Comparison of ENCODE assay signal across 1 cellular context in the genomic region with DNA sequence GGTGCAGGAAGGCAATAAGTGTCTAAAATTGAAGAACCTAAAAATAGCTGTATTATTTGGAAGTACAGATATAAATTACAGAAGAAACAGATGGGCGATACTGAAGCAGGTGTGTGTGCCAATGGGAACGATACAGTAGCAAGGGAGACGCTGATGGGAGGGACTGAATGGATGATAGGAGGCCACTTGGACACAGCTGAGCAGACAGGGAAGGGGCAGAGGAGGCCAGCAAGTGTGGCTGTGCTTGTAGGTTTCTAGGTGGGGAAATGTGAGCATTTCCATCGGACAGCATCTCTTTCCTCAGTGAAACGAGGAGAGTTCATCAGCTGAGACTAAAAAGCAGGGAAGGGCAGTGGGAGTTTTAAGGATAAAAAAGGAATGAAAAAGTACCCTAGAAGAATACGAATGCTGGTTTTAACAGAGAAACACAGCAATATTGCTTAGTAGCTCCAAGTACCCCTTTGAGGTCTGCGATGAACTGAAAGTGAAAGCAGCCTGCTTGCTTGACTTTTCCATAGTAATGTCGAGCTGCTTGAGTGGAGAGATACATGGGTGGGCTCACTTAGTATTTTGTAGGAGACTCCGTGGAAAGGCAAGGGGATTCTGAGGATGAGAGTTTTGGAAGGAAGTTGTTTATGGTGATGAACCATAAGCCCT.
TF ChIP-seq lines count a peak whose summit lies in the region.

No MANE protein-coding gene starts in this region.

TF ChIP-seq in H1, 55 proteins besides CTCF, POLR2A, EP300 and RAD21 (continued from another document):
- TF ChIP-seq GTF2F1 (IDR thresholded peaks at IDR 0.05; ENCODE audit: borderline replicate concordance, low read depth, low read length) (no peak), YY1 (IDR thresholded peaks at IDR 0.05; ENCODE audit: low read depth, low read length) (no peak), SIX5 (IDR thresholded peaks at IDR 0.05; ENCODE audit: low read depth, low read length) (no peak)
